ENCODE assay signal across 22 cellular contexts in the genomic region with DNA sequence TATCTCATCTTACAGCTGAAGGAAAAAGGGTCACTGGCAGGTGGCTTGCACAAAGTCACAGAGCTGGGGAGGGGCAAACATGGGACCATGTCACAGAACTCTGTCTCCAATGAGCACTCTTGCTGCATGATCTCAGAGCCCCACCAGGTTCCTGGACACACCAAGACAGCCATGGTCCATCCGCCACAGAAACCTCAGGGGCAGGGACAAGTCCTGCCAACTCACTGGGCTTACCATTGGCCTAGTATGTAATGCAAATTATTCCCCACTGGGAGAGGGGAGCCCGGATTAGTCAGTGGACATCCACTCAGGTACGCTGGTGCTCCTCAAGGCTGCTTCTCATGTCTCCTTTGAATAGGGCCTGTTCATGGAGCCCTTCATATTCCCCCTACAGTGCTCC. TPM values are rescaled to one million over a fixed set of nuclear protein-coding genes. Genes with fewer than 3 reads are reported as not detected.
DNase-seq lines count a peak whose midpoint lies in the region; ATAC-seq and TF ChIP-seq lines count a peak whose summit lies in the region.
"Had no signal": no experiment of that assay in that cellular context is flagged by ENCODE, and none has a peak within 500 bp of the region (broad histone marks: within the 10 kb centered on the region; RNA-seq: fewer than 3 reads in every experiment).

No MANE protein-coding gene starts in this region.

- no peaks in the 10 kb centered on the region for H3K79me2 ChIP-seq in PC-9 (ENCODE audit: low read depth)

- peak; percentile 22 for DNase-seq in NCI-H345 (lab: John Stamatoyannopoulos, UW)
- DNase-seq in NCI-H345 treated with DMSO at 0.1 percent for 48 hours (lab: John Stamatoyannopoulos, UW; ENCODE audit: unreplicated experiment) = no peak
- DNase-seq in right atrium auricular region (ENCODE audit: low spot score) = peak; percentile 54
- DNase-seq in Right ventricle myocardium superior = no peak
- DNase-seq in esophagus muscularis mucosa (ENCODE audit: extremely low spot score) = peak; percentile 83
- peak; percentile 34 to 84 for DNase-seq in vagina (ENCODE audit: extremely low spot score in 2 of 2)
- no peak for DNase-seq in PC-9
- DNase-seq: BE2C; C1 segment of cervical spinal cord; CD4-positive, CD25-positive, alpha-beta regulatory T cell; CD8-positive, alpha-beta memory T cell; DMS 273 treated with DMSO at 0.1 percent for 48 hours; DMS53; DND-41; EL; H9 had no signal

- no TSS peak for BruUV-seq in PC-9 (replicated peaks; lab: Mats Ljungman, UMichigan)

- H3K4me3 ChIP-seq in right atrium auricular region (no peak overlapping the region), esophagus muscularis mucosa (no peak overlapping the region), vagina (no peak overlapping the region), PC-9 (no peak overlapping the region)
- H3K4me3 ChIP-seq: GM12878 had no signal

- no peak for TF ChIP-seq EP300 in esophagus muscularis mucosa (IDR thresholded peaks at IDR 0.05)

- POLR2A ChIA-PET in PC-9 (lab: Charles Lee; ENCODE audit: unreplicated experiment) = no interaction called here

- intact Hi-C loops in Right ventricle myocardium superior (cut with DNase I) (no loop called here), esophagus muscularis mucosa (cut with DNase I) (no loop called here), vagina (cut with DNase I) (no loop called here), PC-9 (cut with micrococcal nuclease; ENCODE audit: unreplicated experiment) (no loop called here)

- ATAC-seq in Right ventricle myocardium superior (ENCODE audit: poor library complexity) (no peak), HG03045 (IDR thresholded peaks at IDR 0.05; ENCODE audit: unreplicated experiment) (no peak)
- ATAC-seq: GM12878 had no signal

- no peaks in the 10 kb centered on the region for H3F3A ChIP-seq in PC-9 (ENCODE audit: insufficient read depth, low read depth)

- H3K36me3 ChIP-seq in right atrium auricular region = no peaks in the 10 kb centered on the region
- no peaks in the 10 kb centered on the region for H3K36me3 ChIP-seq in esophagus muscularis mucosa
- no peaks in the 10 kb centered on the region for H3K36me3 ChIP-seq in vagina
- H3K36me3 ChIP-seq in PC-9 (ENCODE audit: low read depth) = no peaks in the 10 kb centered on the region
- H3K36me3 ChIP-seq: BE2C had no signal

- H3K4me1 ChIP-seq in right atrium auricular region = no peaks in the 10 kb centered on the region
- no peaks in the 10 kb centered on the region for H3K4me1 ChIP-seq in esophagus muscularis mucosa
- no peaks in the 10 kb centered on the region for H3K4me1 ChIP-seq in vagina
- H3K4me1 ChIP-seq in PC-9 (replicated peaks; ENCODE audit: insufficient read depth) = no peaks in the 10 kb centered on the region
- H3K4me1 ChIP-seq: BE2C had no signal

- WGBS in esophagus muscularis mucosa = 83% methylated on average over 3 of the region's 3 CpGs

- CTCF ChIA-PET in PC-9 (lab: Charles Lee) = no interaction called here

- no peak overlapping the region for H3K27ac ChIP-seq in right atrium auricular region
- H3K27ac ChIP-seq in esophagus muscularis mucosa (replicated peaks in 1 of 4) = no peak overlapping the region
- no peak overlapping the region for H3K27ac ChIP-seq in vagina
- no peak overlapping the region for H3K27ac ChIP-seq in PC-9

- TF ChIP-seq POLR2A in esophagus muscularis mucosa (IDR thresholded peaks at IDR 0.05; ENCODE audit: low read depth) = no peak
- TF ChIP-seq POLR2A in vagina (IDR thresholded peaks at IDR 0.05) = no peak

- no peaks in the 10 kb centered on the region for H3K9me3 ChIP-seq in right atrium auricular region
- H3K9me3 ChIP-seq in esophagus muscularis mucosa = no peaks in the 10 kb centered on the region
- no peaks in the 10 kb centered on the region for H3K9me3 ChIP-seq in vagina
- no peaks in the 10 kb centered on the region for H3K9me3 ChIP-seq in PC-9 (ENCODE audit: insufficient read depth, low read depth)
- H3K9me3 ChIP-seq: BE2C had no signal

- H3K9me2 ChIP-seq in PC-9 (ENCODE audit: insufficient read depth) = no peaks in the 10 kb centered on the region

- no peak overlapping the region for H3K4me2 ChIP-seq in PC-9

- no peaks in the 10 kb centered on the region for H4K20me1 ChIP-seq in PC-9 (ENCODE audit: insufficient read depth)

- H3K27me3 ChIP-seq in right atrium auricular region (no peaks in the 10 kb centered on the region), esophagus muscularis mucosa (peaks cover 0 to 40% (median 0%) of the 10 kb centered on the region in 4 donors), vagina (no peaks in the 10 kb centered on the region), PC-9 (ENCODE audit: insufficient read depth, low read depth) (peaks cover 59% of the 10 kb centered on the region)

- TF ChIP-seq CTCF in right atrium auricular region (IDR thresholded peaks at IDR 0.05) (no peak), esophagus muscularis mucosa (IDR thresholded peaks at IDR 0.05) (no peak), vagina (IDR thresholded peaks at IDR 0.05) (no peak), PC-9 (conservative IDR thresholded peaks at IDR 0.05) (no peak)

- no peak overlapping the region for H2AFZ ChIP-seq in PC-9

RNA-seq across cellular contexts. Expression of gene S100A7A, which starts 14.2 kb away (rescaled TPM):
- total RNA-seq in right atrium auricular region (not detected), Right ventricle myocardium superior (not detected), esophagus muscularis mucosa (not detected), vagina (not detected), PC-9 (2021) (not detected in 2 replicates)
- total RNA-seq: A172; CD4-positive, CD25-positive, alpha-beta regulatory T cell; CD8-positive, alpha-beta memory T cell; G401; GM12878; H1; H9; HT-29 had no signal

RNA-seq across cellular contexts. Expression of gene S100A7, which starts 29.9 kb away (rescaled TPM):
- not detected for total RNA-seq in right atrium auricular region
- total RNA-seq in Right ventricle myocardium superior = not detected
- total RNA-seq in esophagus muscularis mucosa = not detected
- total RNA-seq in vagina = 36.6 TPM
- not detected in 2 replicates for total RNA-seq in PC-9 (2021)
- total RNA-seq: A172; CD4-positive, CD25-positive, alpha-beta regulatory T cell; CD8-positive, alpha-beta memory T cell; G401; GM12878; H1; H9; HT-29 had no signal

RNA-seq across cellular contexts. Expression of gene S100A8, which starts 39.7 kb away (rescaled TPM):
- 10 to 100 TPM; 19.1 to 37.1 TPM for total RNA-seq in right atrium auricular region
- total RNA-seq in Right ventricle myocardium superior = 42.5 TPM
- total RNA-seq in esophagus muscularis mucosa = 100 to 1,000 TPM in 1 of 4 donors, 10 to 100 TPM in 2, 1 to 10 TPM in 1; 9.9 to 155 (median 12.0) TPM
- total RNA-seq in vagina = 1,155 TPM
- not detected in 2 replicates for total RNA-seq in PC-9 (2021)
- total RNA-seq: A172; CD4-positive, CD25-positive, alpha-beta regulatory T cell; CD8-positive, alpha-beta memory T cell; G401; GM12878; H1; H9; HT-29 had no signal

RNA-seq across cellular contexts. Expression of gene S100A12, which starts 55.1 kb away (rescaled TPM):
- total RNA-seq in right atrium auricular region = 1 to 10 TPM; 5.5 to 5.7 TPM
- 2.4 TPM for total RNA-seq in Right ventricle myocardium superior
- total RNA-seq in esophagus muscularis mucosa = 10 to 100 TPM in 1 of 4 donors, not detected in 3; 33.1 TPM
- 4.2 TPM for total RNA-seq in vagina
- total RNA-seq in PC-9 (2021) = not detected in 2 replicates
- total RNA-seq: A172; CD4-positive, CD25-positive, alpha-beta regulatory T cell; CD8-positive, alpha-beta memory T cell; G401; GM12878; H1; H9; HT-29 had no signal

Comparison
In these comparisons a context has a peak if more than half of its experiments do, and no peak if none do; other contexts are left out.
1. DNase-seq: peak in NCI-H345 (single experiment), right atrium auricular region (single experiment), esophagus muscularis mucosa (single experiment) and vagina (2 of 2); none in NCI-H345 treated with DMSO at 0.1 percent for 48 hours (single experiment), Right ventricle myocardium superior (single experiment) and PC-9 (0 of 2).
2. RNA of gene S100A7, which starts 29.9 kb away (total RNA-seq): 36.6 TPM in vagina (single experiment); not detected in right atrium auricular region, not detected in Right ventricle myocardium superior (single experiment), not detected in esophagus muscularis mucosa and not detected in PC-9; every median in the first group is over 10 times any median in the second.
3. RNA of gene S100A8, which starts 39.7 kb away (total RNA-seq): 1,155 TPM in vagina (single experiment), 42.5 TPM in Right ventricle myocardium superior (single experiment), 19.1 to 37.1 TPM in right atrium auricular region and 9.9 to 155 TPM in esophagus muscularis mucosa; not detected in PC-9; every median in the first group is over 10 times any median in the second.